Comparison of ENCODE assay signal across 2 cellular contexts in genomic region chr17:1753767-1754429, GRCh38.
A peak's percentile ranks its signal among the peaks of the same experiment; 100 is the strongest.
TF ChIP-seq lines count a peak whose summit lies in the region.

No MANE protein-coding gene starts in this region.

TF ChIP-seq in A549, 52 proteins besides CTCF, POLR2A, EP300 and RAD21:
- no peak for TF ChIP-seq MAZ (IDR thresholded peaks at IDR 0.05; ENCODE audit: borderline replicate concordance, low read depth, low read length)
- no peak for TF ChIP-seq MYC (IDR thresholded peaks at IDR 0.05; ENCODE audit: borderline replicate concordance, low read length)
- TF ChIP-seq ZFP36 (IDR thresholded peaks at IDR 0.05; ENCODE audit: borderline replicate concordance, partially characterized antibody) = peak; percentile 97
- no peak for TF ChIP-seq HES2 (IDR thresholded peaks at IDR 0.05)
- TF ChIP-seq BHLHE40 (IDR thresholded peaks at IDR 0.05; ENCODE audit: low read depth, low read length) = no peak

TF ChIP-seq in IMR-90, 13 proteins besides CTCF, POLR2A, EP300 and RAD21:
- no peak for TF ChIP-seq MXI1 (IDR thresholded peaks at IDR 0.05; ENCODE audit: borderline replicate concordance, low read depth, low read length)
- no peak for TF ChIP-seq MAZ (IDR thresholded peaks at IDR 0.05; ENCODE audit: borderline replicate concordance, low read depth, low read length)
- no peak for TF ChIP-seq SMC3 (IDR thresholded peaks at IDR 0.05; ENCODE audit: low read depth, low read length)
- TF ChIP-seq BHLHE40 (IDR thresholded peaks at IDR 0.05; ENCODE audit: low read depth, low read length) = no peak
- TF ChIP-seq CHD1 (IDR thresholded peaks at IDR 0.05; ENCODE audit: low read depth, low read length) = no peak
- no peak for TF ChIP-seq NFE2L2 (IDR thresholded peaks at IDR 0.05; ENCODE audit: low read depth, low read length)
- no peak for TF ChIP-seq RCOR1 (IDR thresholded peaks at IDR 0.05; ENCODE audit: insufficient replicate concordance, low read length)
- TF ChIP-seq ELK1 (IDR thresholded peaks at IDR 0.05; ENCODE audit: borderline replicate concordance, low read depth, low read length) = no peak
- TF ChIP-seq USF2 (IDR thresholded peaks at IDR 0.05; ENCODE audit: low read depth, low read length) = no peak
- no peak for TF ChIP-seq FOS (IDR thresholded peaks at IDR 0.05; ENCODE audit: low read depth, low read length)
- TF ChIP-seq MAFK (IDR thresholded peaks at IDR 0.05; ENCODE audit: low read depth, low read length) = no peak
- no peak for TF ChIP-seq CEBPB (IDR thresholded peaks at IDR 0.05; ENCODE audit: low read depth, low read length)
- no peak for TF ChIP-seq RFX5 (IDR thresholded peaks at IDR 0.05; ENCODE audit: low read depth, low read length)
TF ChIP-seq in IMR-90: peak in this region for 0.
